Comparison of ENCODE assay signal across 8 cellular contexts in the genomic region with DNA sequence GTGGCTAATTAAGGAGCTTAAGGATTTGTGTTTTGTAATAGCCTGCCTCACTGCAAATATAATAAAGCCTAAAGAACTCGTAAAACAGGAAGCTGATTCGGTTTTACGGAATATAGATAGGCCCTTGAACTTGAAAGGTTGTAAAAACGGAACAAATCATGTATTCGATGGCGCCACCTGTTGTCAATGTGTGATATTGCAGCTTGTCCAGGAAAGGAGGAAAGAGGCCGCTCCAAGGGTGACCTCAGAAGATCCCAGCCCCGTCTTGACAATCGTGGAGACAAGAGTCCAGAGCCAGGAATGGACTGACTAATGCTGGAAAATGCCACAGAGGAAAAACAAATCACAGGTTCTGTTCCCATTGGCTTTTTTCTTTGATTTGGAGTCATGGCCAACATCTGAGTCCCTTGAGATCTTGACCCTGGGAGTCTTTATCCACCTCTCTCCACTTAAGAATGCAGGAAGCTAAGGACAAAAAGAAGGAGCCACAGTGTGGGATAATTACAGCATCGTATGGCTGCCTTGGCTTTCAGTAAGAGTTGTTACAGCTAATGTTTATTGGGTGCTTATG. TPM values are rescaled to one million over a fixed set of nuclear protein-coding genes. Genes with fewer than 3 reads are reported as not detected.
DNase-seq lines count a peak whose midpoint lies in the region; ATAC-seq, FAIRE-seq and TF ChIP-seq lines count a peak whose summit lies in the region.

No MANE protein-coding gene starts in this region.

- no peaks in the 10 kb centered on the region for H3K36me3 Mint-ChIP-seq in memory B cell

- no peak overlapping the region for H3K4me3 Mint-ChIP-seq in memory B cell

- no peak for TF ChIP-seq POLR2A in stomach (IDR thresholded peaks at IDR 0.05)

- H3K36me3 ChIP-seq in WERI-Rb-1 (no peaks in the 10 kb centered on the region), stomach (no peaks in the 10 kb centered on the region)

- H3K4me1 Mint-ChIP-seq in memory B cell, result peaks cover 4% of the 10 kb centered on the region

- peak; percentile 62 for FAIRE-seq in A204.1 (lab: Jason Lieb, UNC)

- H3K9me3 Mint-ChIP-seq in memory B cell, result no peaks in the 10 kb centered on the region

- peaks cover 28% of the 10 kb centered on the region for H3K27me3 Mint-ChIP-seq in memory B cell

- WGBS in stomach, 5 donors, result 3 to 6% (median 5%) methylated on average over 10 of the region's 10 CpGs

- peaks cover 3% of the 10 kb centered on the region for H3K9me3 ChIP-seq in WERI-Rb-1 (ENCODE audit: severe bottlenecking)
- no peaks in the 10 kb centered on the region for H3K9me3 ChIP-seq in stomach

- H3K4me3 ChIP-seq in WERI-Rb-1 (ENCODE audit: low read depth, low read length), result no peak overlapping the region
- H3K4me3 ChIP-seq in dorsolateral prefrontal cortex, result no peak overlapping the region
- H3K4me3 ChIP-seq in stomach, result no peak overlapping the region

- intact Hi-C loops in dorsolateral prefrontal cortex (cut with DNase I) (loop anchor here (5.0 kb wide), 2 partner anchors 178 to 443 kb away; no protein-coding TSS in a partner anchor), stomach (cut with DNase I; ENCODE audit: low total_unique reads) (no loop called here)

- no peak overlapping the region for H3K27ac ChIP-seq in WERI-Rb-1
- H3K27ac ChIP-seq in dorsolateral prefrontal cortex, result no peak overlapping the region
- H3K27ac ChIP-seq in stomach, result no peak overlapping the region

- DNase-seq in GM10266 (ENCODE audit: extremely low spot score) (peak; percentile 71), NCI-H1694 treated with DMSO at 0.1 percent for 48 hours (lab: John Stamatoyannopoulos, UW) (peak; percentile 64), WERI-Rb-1 (peak; percentile 83), dorsolateral prefrontal cortex (peak in 8 of 10 donors; percentile 30 to 84 (median 69)), memory B cell (ENCODE audit: low spot score in 2 of 2) (peak; percentile 38 to 51), stomach (peak; percentile 72)

- H3K27ac Mint-ChIP-seq in memory B cell, result no peak overlapping the region

- ATAC-seq in memory B cell (ENCODE audit: low read depth) (peak; percentile 26), HG03565 (IDR thresholded peaks at IDR 0.05; ENCODE audit: unreplicated experiment) (no peak)

- no peaks in the 10 kb centered on the region for H3K4me1 ChIP-seq in stomach

- no peak for TF ChIP-seq EP300 in stomach (IDR thresholded peaks at IDR 0.05)

- TF ChIP-seq CTCF in GM10266 (IDR thresholded peaks at IDR 0.05; ENCODE audit: control insufficient read depth, insufficient read depth, low read depth, missing control alignments), result peak; percentile 68
- peak; percentile 64 for TF ChIP-seq CTCF in WERI-Rb-1 (IDR thresholded peaks at IDR 0.05; ENCODE audit: low read depth, low read length)
- TF ChIP-seq CTCF in dorsolateral prefrontal cortex (IDR thresholded peaks at IDR 0.05 in 54 of 56, conservative IDR thresholded peaks at IDR 0.05 in 2 of 56; ENCODE audit: low read depth in 1 of 56, partially characterized antibody in 56 of 56), result peak; percentile 61 to 92 (median 85)
- TF ChIP-seq CTCF in stomach (IDR thresholded peaks at IDR 0.05), result peak in 5 of 7 experiments; percentile 63 to 81 (median 74)

- no peaks in the 10 kb centered on the region for H3K27me3 ChIP-seq in WERI-Rb-1 (ENCODE audit: insufficient read depth, low read depth, severe bottlenecking)
- H3K27me3 ChIP-seq in dorsolateral prefrontal cortex, result peaks cover 0 to 4% (median 0%) of the 10 kb centered on the region in 45 donors
- H3K27me3 ChIP-seq in stomach, result peaks cover 0 to 64% (median 13%) of the 10 kb centered on the region in 3 donors

RNA-seq across cellular contexts. Expression of a gene that starts 7.0 kb away (rescaled TPM):
- total RNA-seq in dorsolateral prefrontal cortex (100 to 1,000 TPM in 2 of 120 experiments, 10 to 100 TPM in 118; 36.8 to 116 (median 73.4) TPM), stomach (1 to 10 TPM in 3 of 5 donors, not detected in 2; 1.1 to 2.0 (median 1.2) TPM)
- under 1 TPM in 2 of 3 donors, not detected in 1; 0.25 to 0.68 TPM for polyA plus RNA-seq in stomach

Comparison
In these comparisons a context has a peak if more than half of its experiments do, and no peak if none do; other contexts are left out.
1. RNA of a gene that starts 7.0 kb away (total RNA-seq): 36.8 to 116 TPM in dorsolateral prefrontal cortex; 1.1 to 2.0 TPM in stomach; every median in the first group is over 10 times any median in the second.
2. Peak in every context shown above with its lines, with median percentiles within 50 percentile points of each other: DNase-seq and CTCF ChIP-seq.